In genomic region chr3:41525288-41526064, GRCh38 we compare ENCODE assay signal across 24 cellular contexts.
DNase-seq lines count a peak whose midpoint lies in the region; ATAC-seq and TF ChIP-seq lines count a peak whose summit lies in the region.
"Had no signal": no experiment of that assay in that cellular context is flagged by ENCODE, and none has a peak within 500 bp of the region (broad histone marks: within the 10 kb centered on the region; RNA-seq: fewer than 3 reads in every experiment).

No MANE protein-coding gene starts in this region.

- H3K4me1 ChIP-seq in neural progenitor cell (peaks cover 14% of the 10 kb centered on the region), left ventricle myocardium inferior (peaks cover 19% of the 10 kb centered on the region)
- H3K4me1 ChIP-seq: BE2C, tibial artery had no signal

- no peak overlapping the region for H3K4me3 Mint-ChIP-seq in neural progenitor cell
- H3K4me3 Mint-ChIP-seq: activated T-cell treated with anti-CD3 and anti-CD28 coated beads, Interleukin-2, amount 50 U/mL, for 72 hours; mesothelial cell of epicardium; WTC11 had no signal

- H3K27me3 ChIP-seq in neural progenitor cell (no peaks in the 10 kb centered on the region), left ventricle myocardium inferior (ENCODE audit: low read depth) (no peaks in the 10 kb centered on the region)
- H3K27me3 ChIP-seq: BE2C, brain microvascular endothelial cell, tibial artery had no signal

- no peaks in the 10 kb centered on the region for H3K27me3 Mint-ChIP-seq in neural progenitor cell (ENCODE audit: insufficient read depth, low read depth)
- H3K27me3 Mint-ChIP-seq: naive B cell had no signal

- H3K4me3 ChIP-seq in neural progenitor cell (no peak overlapping the region), left ventricle myocardium inferior (no peak overlapping the region)
- H3K4me3 ChIP-seq: skin epidermis, tibial artery had no signal

- H3K36me3 ChIP-seq in neural progenitor cell = no peaks in the 10 kb centered on the region
- H3K36me3 ChIP-seq in left ventricle myocardium inferior = no peaks in the 10 kb centered on the region
- H3K36me3 ChIP-seq: BE2C, brain microvascular endothelial cell, tibial artery had no signal

- no peaks in the 10 kb centered on the region for H3K79me2 ChIP-seq in neural progenitor cell (ENCODE audit: low read depth)

- H3K9me3 ChIP-seq in neural progenitor cell (ENCODE audit: low read depth) (no peaks in the 10 kb centered on the region), left ventricle myocardium inferior (replicated peaks) (no peaks in the 10 kb centered on the region)
- H3K9me3 ChIP-seq: BE2C, tibial artery had no signal

- no peaks in the 10 kb centered on the region for H4K20me1 ChIP-seq in neural progenitor cell (ENCODE audit: low read depth)

- no peaks in the 10 kb centered on the region for H3K36me3 Mint-ChIP-seq in neural progenitor cell
- H3K36me3 Mint-ChIP-seq: mesothelial cell of epicardium, naive B cell, WTC11 had no signal

- DNase-seq in GM13977 (ENCODE audit: low spot score) (peak; percentile 55), neural progenitor cell (ENCODE audit: low spot score) (peak; percentile 11), Kasumi-1 (lab: John Stamatoyannopoulos, UW) (no peak), left ventricle myocardium inferior (no peak), HuH-7.5 (ENCODE audit: low spot score) (no peak)
- DNase-seq: activated CD4-positive, alpha-beta T cell treated with anti-CD3 and anti-CD28 coated beads, Interleukin-2, amount 50 U/mL, for 1 hour; activated naive CD4-positive, alpha-beta T cell treated with anti-CD3 and anti-CD28 coated beads, Interleukin-2, amount 50 U/mL, for 16 hours; activated T-cell treated with anti-CD3 and anti-CD28 coated beads, Interleukin-2, amount 50 U/mL, for 72 hours; amniotic stem cell; BE2C; brain microvascular endothelial cell; HCEC 1CT; naive B cell; NCI-H1105; NCI-H1930; NCI-H2227 treated with DMSO at 0.1 percent for 48 hours; NCI-H748 treated with DMSO at 0.1 percent for 48 hours; stimulated activated CD4-positive, alpha-beta T cell treated with anti-CD3 and anti-CD28 coated beads, Interleukin-1b, Interleukin-23, amount 100 ng/mL, for 48 hours; tibial artery had no signal

- peak; percentile 42 for ATAC-seq in GM21390 (IDR thresholded peaks at IDR 0.05; ENCODE audit: unreplicated experiment)
- peak; percentile 42 for ATAC-seq in HG03378 (IDR thresholded peaks at IDR 0.05; ENCODE audit: unreplicated experiment)
- ATAC-seq: activated T-cell treated with anti-CD3 and anti-CD28 coated beads, Interleukin-2, amount 50 U/mL, for 72 hours; WTC11 had no signal

- peaks cover 14% of the 10 kb centered on the region for H3K4me1 Mint-ChIP-seq in neural progenitor cell
- H3K4me1 Mint-ChIP-seq: mesothelial cell of epicardium had no signal

- H3K9me3 Mint-ChIP-seq in neural progenitor cell = no peaks in the 10 kb centered on the region
- H3K9me3 Mint-ChIP-seq: activated T-cell treated with anti-CD3 and anti-CD28 coated beads, Interleukin-2, amount 50 U/mL, for 72 hours; mesothelial cell of epicardium; naive B cell; WTC11 had no signal

- no peak overlapping the region for H3K9ac ChIP-seq in neural progenitor cell

- TF ChIP-seq CTCF in GM13977 (IDR thresholded peaks at IDR 0.05; ENCODE audit: extremely low read depth, insufficient read depth, missing control alignments) = no peak
- no peak for TF ChIP-seq CTCF in neural progenitor cell (IDR thresholded peaks at IDR 0.05)
- TF ChIP-seq CTCF in left ventricle myocardium inferior (IDR thresholded peaks at IDR 0.05; ENCODE audit: borderline replicate concordance) = no peak

- H3K27ac ChIP-seq in neural progenitor cell = no peak overlapping the region
- H3K27ac ChIP-seq in left ventricle myocardium inferior (replicated peaks) = no peak overlapping the region
- H3K27ac ChIP-seq: brain microvascular endothelial cell, skin epidermis, tibial artery had no signal

- H3F3A ChIP-seq in neural progenitor cell (ENCODE audit: low read depth) = no peaks in the 10 kb centered on the region

- H3K4me2 ChIP-seq in neural progenitor cell = no peak overlapping the region

- intact Hi-C loops in left ventricle myocardium inferior (cut with micrococcal nuclease) = no loop called here

- H2AFZ ChIP-seq in neural progenitor cell (replicated peaks) = no peak overlapping the region

- in situ Hi-C loops in GM13977 (cut with MboI; ENCODE audit: low pct_unique_long_range_greater_than_20kb, low sequenced_read_pairs, unreplicated experiment) = no loop called here

- no peak overlapping the region for H3K27ac Mint-ChIP-seq in neural progenitor cell
- H3K27ac Mint-ChIP-seq: activated T-cell treated with anti-CD3 and anti-CD28 coated beads, Interleukin-2, amount 50 U/mL, for 72 hours; mesothelial cell of epicardium; WTC11 had no signal

Comparison
In these comparisons a context has a peak if more than half of its experiments do, and no peak if none do; other contexts are left out.
1. DNase-seq: peak in GM13977 (single experiment) and neural progenitor cell (single experiment); none in Kasumi-1 (0 of 2), left ventricle myocardium inferior (single experiment) and HuH-7.5 (single experiment).